Comparison of ENCODE assay signal across 1 cellular context in genomic region chr14:44898547-44898946, GRCh38.
TF ChIP-seq lines count a peak whose summit lies in the region.

No MANE protein-coding gene starts in this region.

TF ChIP-seq in GM23338, 12 proteins besides CTCF, POLR2A, EP300 and RAD21 (continued from another document):
- no peak for TF ChIP-seq ZNF462 (CRISPR knock-in tag; IDR thresholded peaks at IDR 0.05)
- no peak for TF ChIP-seq CREB1 (CRISPR knock-in tag; IDR thresholded peaks at IDR 0.05; ENCODE audit: low read depth)
- TF ChIP-seq ZNF114 (CRISPR knock-in tag; IDR thresholded peaks at IDR 0.05), result no peak
- TF ChIP-seq POLR2AphosphoS5 (IDR thresholded peaks at IDR 0.05; ENCODE audit: low read depth), result no peak
